Comparison of ENCODE assay signal across 8 cellular contexts in genomic region chr10:4512557-4513286, GRCh38.
A peak's percentile ranks its signal among the peaks of the same experiment; 100 is the strongest.
DNase-seq lines count a peak whose midpoint lies in the region; ATAC-seq, FAIRE-seq and TF ChIP-seq lines count a peak whose summit lies in the region.

No MANE protein-coding gene starts in this region.

- peak; percentile 69 for FAIRE-seq in astrocyte (lab: Jason Lieb, UNC)

- H3K27ac Mint-ChIP-seq in astrocyte (ENCODE audit: unreplicated experiment), result peak overlapping the region; percentile 92

- H3K36me3 Mint-ChIP-seq in astrocyte (ENCODE audit: low read depth, unreplicated experiment), result no peaks in the 10 kb centered on the region
- H3K36me3 Mint-ChIP-seq in activated T-cell treated with anti-CD3 and anti-CD28 coated beads, Interleukin-2, amount 50 U/mL, for 4 hours (ENCODE audit: insufficient read depth), result no peaks in the 10 kb centered on the region

- no peak overlapping the region for H3K4me2 ChIP-seq in astrocyte (ENCODE audit: low read length)

- no peaks in the 10 kb centered on the region for H3K79me2 ChIP-seq in astrocyte (ENCODE audit: insufficient read depth, low read length)

- no peak overlapping the region for H3K4me3 ChIP-seq in astrocyte (ENCODE audit: insufficient read depth, low read depth, low read length)

- no peaks in the 10 kb centered on the region for H4K20me1 ChIP-seq in astrocyte (ENCODE audit: insufficient read depth, low read length)

- no peak overlapping the region for H3K27ac ChIP-seq in astrocyte (ENCODE audit: low read depth, low read length)

- peaks cover 4% of the 10 kb centered on the region for H3K4me1 ChIP-seq in astrocyte (ENCODE audit: insufficient read depth, low read length)

- H3K4me3 Mint-ChIP-seq in astrocyte (ENCODE audit: unreplicated experiment), result no peak overlapping the region
- no peak overlapping the region for H3K4me3 Mint-ChIP-seq in activated T-cell treated with anti-CD3 and anti-CD28 coated beads, Interleukin-2, amount 50 U/mL, for 4 hours

- ATAC-seq in HG03196 (IDR thresholded peaks at IDR 0.05; ENCODE audit: unreplicated experiment) (no peak), GM19452 (IDR thresholded peaks at IDR 0.05; ENCODE audit: unreplicated experiment) (no peak), GM21786 (IDR thresholded peaks at IDR 0.05; ENCODE audit: unreplicated experiment) (no peak)
- ATAC-seq in activated T-cell treated with anti-CD3 and anti-CD28 coated beads, Interleukin-2, amount 50 U/mL, for 4 hours, result no peak

- no peak overlapping the region for H2AFZ ChIP-seq in astrocyte (ENCODE audit: low read depth, low read length)

- H3K9me3 Mint-ChIP-seq in astrocyte (ENCODE audit: unreplicated experiment), result peaks cover 3% of the 10 kb centered on the region
- peaks cover 6% of the 10 kb centered on the region for H3K9me3 Mint-ChIP-seq in activated T-cell treated with anti-CD3 and anti-CD28 coated beads, Interleukin-2, amount 50 U/mL, for 4 hours

- H3K27me3 ChIP-seq in astrocyte (ENCODE audit: insufficient read depth, low read length), result no peaks in the 10 kb centered on the region

- DNase-seq in AG09319 (ENCODE audit: extremely low read depth, low read depth), result no peak
- peak; percentile 19 for DNase-seq in HPDE6-E6E7 (ENCODE audit: extremely low spot score)
- DNase-seq in astrocyte (ENCODE audit: low read depth), result peak; percentile 49
- DNase-seq in islet precursor cell, result peak; percentile 75
- no peak for DNase-seq in activated T-cell treated with anti-CD3 and anti-CD28 coated beads, Interleukin-2, amount 50 U/mL, for 4 hours

- H3K9ac ChIP-seq in astrocyte (ENCODE audit: low read length), result no peak overlapping the region

- TF ChIP-seq CTCF in AG09319 (IDR thresholded peaks at IDR 0.05; ENCODE audit: low read depth, low read length), result peak; percentile 75
- peak; percentile 49 for TF ChIP-seq CTCF in astrocyte (IDR thresholded peaks at IDR 0.05; ENCODE audit: insufficient read depth, low read depth, low read length)

- H3K27me3 Mint-ChIP-seq in astrocyte (ENCODE audit: low read depth, unreplicated experiment), result no peaks in the 10 kb centered on the region
- H3K27me3 Mint-ChIP-seq in activated T-cell treated with anti-CD3 and anti-CD28 coated beads, Interleukin-2, amount 50 U/mL, for 4 hours (ENCODE audit: low read depth), result peaks cover 3% of the 10 kb centered on the region

- H3K9me3 ChIP-seq in astrocyte (ENCODE audit: insufficient read depth, low read depth, low read length), result no peaks in the 10 kb centered on the region

- no peaks in the 10 kb centered on the region for H3K36me3 ChIP-seq in astrocyte (ENCODE audit: insufficient read depth, low read length)

- H3K4me1 Mint-ChIP-seq in astrocyte (ENCODE audit: low read depth, unreplicated experiment), result peaks cover 9% of the 10 kb centered on the region
- H3K4me1 Mint-ChIP-seq in activated T-cell treated with anti-CD3 and anti-CD28 coated beads, Interleukin-2, amount 50 U/mL, for 4 hours (ENCODE audit: low read depth), result peaks cover 8% of the 10 kb centered on the region

Comparison
In these comparisons a context has a peak if more than half of its experiments do, and no peak if none do; other contexts are left out.
1. DNase-seq: peak in HPDE6-E6E7 (single experiment), astrocyte (single experiment) and islet precursor cell (single experiment); none in AG09319 (single experiment) and activated T-cell treated with anti-CD3 and anti-CD28 coated beads, Interleukin-2, amount 50 U/mL, for 4 hours (single experiment).